8 cellular contexts compared by ENCODE assay signal in genomic region chr11:19723572-19724342, GRCh38. TPM values are rescaled to one million over a fixed set of nuclear protein-coding genes. Genes with fewer than 3 reads are reported as not detected.
A peak's percentile ranks its signal among the peaks of the same experiment; 100 is the strongest.
DNase-seq lines count a peak whose midpoint lies in the region; ATAC-seq and TF ChIP-seq lines count a peak whose summit lies in the region.

No MANE protein-coding gene starts in this region.

- no peaks in the 10 kb centered on the region for H3K36me3 Mint-ChIP-seq in WTC11

- no peaks in the 10 kb centered on the region for H3K9me3 Mint-ChIP-seq in WTC11

- H3K27ac ChIP-seq in heart left ventricle (peak overlapping the region in 8 of 12 donors; percentile 0 to 74 (median 48)), WERI-Rb-1 (no peak overlapping the region)

- peaks cover 0 to 88% (median 48%) of the 10 kb centered on the region in 12 donors for H3K4me1 ChIP-seq in heart left ventricle

- WGBS in heart left ventricle, 4 donors, result 38 to 56% (median 47%) methylated on average over 5 of the region's 5 CpGs

- H3K4me1 Mint-ChIP-seq in WTC11, result peaks cover 3% of the 10 kb centered on the region; the same call in 1 of the 2 replicates

- no peak overlapping the region for H3K27ac Mint-ChIP-seq in WTC11

- H3K27me3 ChIP-seq in heart left ventricle, result no peaks in the 10 kb centered on the region
- peaks cover 41% of the 10 kb centered on the region for H3K27me3 ChIP-seq in WERI-Rb-1 (ENCODE audit: insufficient read depth, low read depth, severe bottlenecking)

- H3K36me3 ChIP-seq in heart left ventricle (no peaks in the 10 kb centered on the region), WERI-Rb-1 (no peaks in the 10 kb centered on the region)

- POLR2A ChIA-PET in WTC11 (lab: Charles Lee), result no interaction called here

- no peak overlapping the region for H3K4me3 ChIP-seq in heart left ventricle
- no peak overlapping the region for H3K4me3 ChIP-seq in WERI-Rb-1 (ENCODE audit: low read depth, low read length)

- ATAC-seq in heart left ventricle, result peak in 2 of 4 donors; percentile 10 to 24
- no peak for ATAC-seq in WTC11

- intact Hi-C loops in heart left ventricle (cut with DNase I), result no loop called here

- no peaks in the 10 kb centered on the region for H3K9me3 ChIP-seq in heart left ventricle
- no peaks in the 10 kb centered on the region for H3K9me3 ChIP-seq in WERI-Rb-1 (ENCODE audit: severe bottlenecking)

- CTCF ChIA-PET in WTC11 (lab: Charles Lee), result interaction anchor here (0.7 to 1.5 kb wide), 2 partner anchors 10 to 180 kb away, joined by 4 to 10 read pairs; no protein-coding TSS in a partner anchor

- TF ChIP-seq CTCF in heart left ventricle (IDR thresholded peaks at IDR 0.05) (no peak), WERI-Rb-1 (IDR thresholded peaks at IDR 0.05; ENCODE audit: low read depth, low read length) (no peak), GM20000 (IDR thresholded peaks at IDR 0.05; ENCODE audit: extremely low read depth, missing control alignments) (no peak), WTC11 (IDR thresholded peaks at IDR 0.05) (no peak)

- DNase-seq in LHCN-M2 (ENCODE audit: low read depth) (peak; percentile 82), heart left ventricle (peak in 1 of 5 donors; percentile 32), WERI-Rb-1 (no peak), GM20000 (ENCODE audit: low spot score) (no peak), WTC11 (ENCODE audit: low spot score) (no peak), superior temporal gyrus (ENCODE audit: extremely low spot score) (no peak)
- peak; percentile 75 for DNase-seq in activated effector memory CD4-positive, alpha-beta T cell treated with anti-CD3 and anti-CD28 coated beads, Interleukin-2, amount 50 U/mL, for 16 hours
- DNase-seq in stimulated activated CD4-positive, alpha-beta T cell treated with anti-CD3 and anti-CD28 coated beads, Interleukin-4, amount 100 ng/mL, for 4 hours, result peak; percentile 12 to 54

- TF ChIP-seq POLR2A in heart left ventricle (IDR thresholded peaks at IDR 0.05), result no peak

- no peak overlapping the region for H3K4me3 Mint-ChIP-seq in WTC11

- no peaks in the 10 kb centered on the region; the same call in 1 of the 2 replicates for H3K27me3 Mint-ChIP-seq in WTC11 (ENCODE audit: low read depth)

TF ChIP-seq in WTC11, 78 proteins besides CTCF, POLR2A, EP300 and RAD21:
- TF ChIP-seq NFATC4 (CRISPR knock-in tag; IDR thresholded peaks at IDR 0.05) (no peak), RELA (CRISPR knock-in tag; IDR thresholded peaks at IDR 0.05; ENCODE audit: borderline replicate concordance) (no peak), ZNF263 (CRISPR knock-in tag; IDR thresholded peaks at IDR 0.05; ENCODE audit: low read depth) (no peak), ZNF671 (CRISPR knock-in tag; IDR thresholded peaks at IDR 0.05) (no peak), TEAD1 (CRISPR knock-in tag; IDR thresholded peaks at IDR 0.05) (no peak), NR1H2 (CRISPR knock-in tag; IDR thresholded peaks at IDR 0.05) (no peak), NFYB (CRISPR knock-in tag; conservative IDR thresholded peaks at IDR 0.05; ENCODE audit: low read depth) (no peak), PRDM15 (CRISPR knock-in tag; IDR thresholded peaks at IDR 0.05) (no peak), ERG (CRISPR knock-in tag; IDR thresholded peaks at IDR 0.05) (no peak), GRHL2 (CRISPR knock-in tag; IDR thresholded peaks at IDR 0.05; ENCODE audit: insufficient replicate concordance, severe bottlenecking) (no peak), NR2C2 (CRISPR knock-in tag; IDR thresholded peaks at IDR 0.05) (no peak), ETV6 (CRISPR knock-in tag; IDR thresholded peaks at IDR 0.05) (no peak), ELF4 (CRISPR knock-in tag; IDR thresholded peaks at IDR 0.05; ENCODE audit: low read depth) (no peak), CREM (CRISPR knock-in tag; IDR thresholded peaks at IDR 0.05) (no peak), ZNF121 (CRISPR knock-in tag; IDR thresholded peaks at IDR 0.05) (no peak), HMGA2 (CRISPR knock-in tag; IDR thresholded peaks at IDR 0.05) (no peak), ZNF219 (CRISPR knock-in tag; IDR thresholded peaks at IDR 0.05; ENCODE audit: borderline replicate concordance) (no peak)

RNA-seq across cellular contexts. Expression of gene NAV2, which starts 11.1 kb away (rescaled TPM):
- total RNA-seq in LHCN-M2 (2014; rRNA removed), result 25.4 and 32.3 TPM in 2 replicates
- polyA plus RNA-seq in LHCN-M2 (2012), result 17.1 TPM
- 10 to 100 TPM; 12.3 to 46.5 (median 25.4) TPM for total RNA-seq in heart left ventricle
- 10 to 100 TPM in 1 of 2 donors, 1 to 10 TPM in 1; 7.6 to 20.2 TPM for polyA plus RNA-seq in heart left ventricle
- 41.8 to 44.5 TPM (median 42.8 TPM) in 3 replicates for total RNA-seq in WTC11 (2021)

Comparison
In these comparisons a context has a peak if more than half of its experiments do, and no peak if none do; other contexts are left out.
1. DNase-seq: peak in LHCN-M2 (single experiment), activated effector memory CD4-positive, alpha-beta T cell treated with anti-CD3 and anti-CD28 coated beads, Interleukin-2, amount 50 U/mL, for 16 hours (single experiment) and stimulated activated CD4-positive, alpha-beta T cell treated with anti-CD3 and anti-CD28 coated beads, Interleukin-4, amount 100 ng/mL, for 4 hours (2 of 2); none in WERI-Rb-1 (single experiment), GM20000 (single experiment), WTC11 (single experiment) and superior temporal gyrus (single experiment).